Comparison of ENCODE assay signal across 2 cellular contexts in the genomic region with DNA sequence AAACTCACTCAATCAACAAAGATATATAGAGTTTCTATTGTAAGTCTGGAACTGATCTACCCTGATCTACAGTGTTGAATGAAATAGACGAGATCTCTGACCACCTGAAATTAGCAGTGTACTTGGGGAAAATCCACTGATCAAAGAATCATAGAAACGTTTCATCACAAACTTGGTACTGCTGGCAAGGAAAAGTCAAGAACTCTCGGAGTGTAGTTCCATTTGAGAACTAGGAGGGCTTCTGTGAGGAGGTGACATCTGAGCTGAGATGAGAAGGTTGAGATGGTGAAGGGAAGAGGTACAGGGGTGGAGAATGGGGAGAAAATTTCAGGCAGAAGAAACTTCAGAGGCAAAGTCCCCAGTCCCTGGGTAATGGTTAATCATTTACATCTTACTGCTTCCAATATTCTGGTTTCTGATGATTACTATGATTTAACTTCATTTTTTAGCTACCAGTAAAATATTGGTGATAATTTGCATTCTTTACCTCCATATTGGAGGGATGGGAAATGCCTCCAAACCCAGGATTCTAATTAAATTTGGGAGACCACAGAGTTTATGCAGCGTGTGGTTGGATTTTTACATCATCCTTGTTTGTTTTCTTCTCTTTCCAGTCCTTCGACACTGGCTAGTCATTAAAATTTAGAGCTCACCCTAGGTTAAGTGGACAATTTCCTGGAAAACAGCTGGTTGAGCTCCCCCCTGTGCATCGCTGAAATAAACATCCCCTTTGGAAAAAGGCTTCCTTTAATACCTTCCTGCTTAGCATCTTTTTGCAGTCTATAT.
TF ChIP-seq lines count a peak whose summit lies in the region.

No MANE protein-coding gene starts in this region.

TF ChIP-seq in K562, 482 proteins besides CTCF, POLR2A, EP300 and RAD21:
- TF ChIP-seq ZFP36 (IDR thresholded peaks at IDR 0.05; ENCODE audit: low read depth, low read length, partially characterized antibody) = peak; percentile 71
- TF ChIP-seq ZNF444 (CRISPR knock-in tag; IDR thresholded peaks at IDR 0.05) = no peak
- peak; percentile 26 for TF ChIP-seq EWSR1 (IDR thresholded peaks at IDR 0.05; ENCODE audit: borderline replicate concordance, low read depth, partially characterized antibody)
- TF ChIP-seq, protein P1, sequence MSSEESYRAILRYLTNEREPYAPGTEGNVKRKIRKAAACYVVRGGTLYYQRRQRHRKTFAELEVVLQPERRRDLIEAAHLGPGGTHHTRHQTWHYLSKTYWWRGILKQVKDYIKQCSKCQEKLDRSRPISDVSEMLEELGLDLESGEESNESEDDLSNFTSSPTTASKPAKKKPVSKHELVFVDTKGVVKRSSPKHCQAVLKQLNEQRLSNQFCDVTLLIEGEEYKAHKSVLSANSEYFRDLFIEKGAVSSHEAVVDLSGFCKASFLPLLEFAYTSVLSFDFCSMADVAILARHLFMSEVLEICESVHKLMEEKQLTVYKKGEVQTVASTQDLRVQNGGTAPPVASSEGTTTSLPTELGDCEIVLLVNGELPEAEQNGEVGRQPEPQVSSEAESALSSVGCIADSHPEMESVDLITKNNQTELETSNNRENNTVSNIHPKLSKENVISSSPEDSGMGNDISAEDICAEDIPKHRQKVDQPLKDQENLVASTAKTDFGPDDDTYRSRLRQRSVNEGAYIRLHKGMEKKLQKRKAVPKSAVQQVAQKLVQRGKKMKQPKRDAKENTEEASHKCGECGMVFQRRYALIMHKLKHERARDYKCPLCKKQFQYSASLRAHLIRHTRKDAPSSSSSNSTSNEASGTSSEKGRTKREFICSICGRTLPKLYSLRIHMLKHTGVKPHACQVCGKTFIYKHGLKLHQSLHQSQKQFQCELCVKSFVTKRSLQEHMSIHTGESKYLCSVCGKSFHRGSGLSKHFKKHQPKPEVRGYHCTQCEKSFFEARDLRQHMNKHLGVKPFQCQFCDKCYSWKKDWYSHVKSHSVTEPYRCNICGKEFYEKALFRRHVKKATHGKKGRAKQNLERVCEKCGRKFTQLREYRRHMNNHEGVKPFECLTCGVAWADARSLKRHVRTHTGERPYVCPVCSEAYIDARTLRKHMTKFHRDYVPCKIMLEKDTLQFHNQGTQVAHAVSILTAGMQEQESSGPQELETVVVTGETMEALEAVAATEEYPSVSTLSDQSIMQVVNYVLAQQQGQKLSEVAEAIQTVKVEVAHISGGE (CRISPR knock-in tag; IDR thresholded peaks at IDR 0.05) = peak in 1 of 3 experiments; percentile 71; a peak in 2 of 6 replicates
- TF ChIP-seq, protein P2, sequence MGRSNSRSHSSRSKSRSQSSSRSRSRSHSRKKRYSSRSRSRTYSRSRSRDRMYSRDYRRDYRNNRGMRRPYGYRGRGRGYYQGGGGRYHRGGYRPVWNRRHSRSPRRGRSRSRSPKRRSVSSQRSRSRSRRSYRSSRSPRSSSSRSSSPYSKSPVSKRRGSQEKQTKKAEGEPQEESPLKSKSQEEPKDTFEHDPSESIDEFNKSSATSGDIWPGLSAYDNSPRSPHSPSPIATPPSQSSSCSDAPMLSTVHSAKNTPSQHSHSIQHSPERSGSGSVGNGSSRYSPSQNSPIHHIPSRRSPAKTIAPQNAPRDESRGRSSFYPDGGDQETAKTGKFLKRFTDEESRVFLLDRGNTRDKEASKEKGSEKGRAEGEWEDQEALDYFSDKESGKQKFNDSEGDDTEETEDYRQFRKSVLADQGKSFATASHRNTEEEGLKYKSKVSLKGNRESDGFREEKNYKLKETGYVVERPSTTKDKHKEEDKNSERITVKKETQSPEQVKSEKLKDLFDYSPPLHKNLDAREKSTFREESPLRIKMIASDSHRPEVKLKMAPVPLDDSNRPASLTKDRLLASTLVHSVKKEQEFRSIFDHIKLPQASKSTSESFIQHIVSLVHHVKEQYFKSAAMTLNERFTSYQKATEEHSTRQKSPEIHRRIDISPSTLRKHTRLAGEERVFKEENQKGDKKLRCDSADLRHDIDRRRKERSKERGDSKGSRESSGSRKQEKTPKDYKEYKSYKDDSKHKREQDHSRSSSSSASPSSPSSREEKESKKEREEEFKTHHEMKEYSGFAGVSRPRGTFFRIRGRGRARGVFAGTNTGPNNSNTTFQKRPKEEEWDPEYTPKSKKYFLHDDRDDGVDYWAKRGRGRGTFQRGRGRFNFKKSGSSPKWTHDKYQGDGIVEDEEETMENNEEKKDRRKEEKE (IDR thresholded peaks at IDR 0.05; ENCODE audit: borderline replicate concordance in 1 of 2, control insufficient read depth in 1 of 2, low read depth in 2 of 2, low read length in 1 of 2) = 0 out of 4 replicates have a peak, but pooled peaks of 1 of the 2 experiments have one; percentile 61
- TF ChIP-seq SMARCA5 (IDR thresholded peaks at IDR 0.05) = peak; percentile 26; the same call in 1 of the 2 replicates

TF ChIP-seq in liver, 16 proteins besides CTCF, POLR2A, EP300 and RAD21:
- TF ChIP-seq FOXA1 (IDR thresholded peaks at IDR 0.05) = no peak
- TF ChIP-seq, protein P3, sequence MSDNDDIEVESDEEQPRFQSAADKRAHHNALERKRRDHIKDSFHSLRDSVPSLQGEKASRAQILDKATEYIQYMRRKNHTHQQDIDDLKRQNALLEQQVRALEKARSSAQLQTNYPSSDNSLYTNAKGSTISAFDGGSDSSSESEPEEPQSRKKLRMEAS (IDR thresholded peaks at IDR 0.05) = no peak
- TF ChIP-seq NR2F2 (IDR thresholded peaks at IDR 0.05) = peak; percentile 41
- no peak for TF ChIP-seq YY1 (IDR thresholded peaks at IDR 0.05)
- TF ChIP-seq EGR1 (IDR thresholded peaks at IDR 0.05; ENCODE audit: low read depth in 2 of 2) = no peak
- TF ChIP-seq, protein P4, sequence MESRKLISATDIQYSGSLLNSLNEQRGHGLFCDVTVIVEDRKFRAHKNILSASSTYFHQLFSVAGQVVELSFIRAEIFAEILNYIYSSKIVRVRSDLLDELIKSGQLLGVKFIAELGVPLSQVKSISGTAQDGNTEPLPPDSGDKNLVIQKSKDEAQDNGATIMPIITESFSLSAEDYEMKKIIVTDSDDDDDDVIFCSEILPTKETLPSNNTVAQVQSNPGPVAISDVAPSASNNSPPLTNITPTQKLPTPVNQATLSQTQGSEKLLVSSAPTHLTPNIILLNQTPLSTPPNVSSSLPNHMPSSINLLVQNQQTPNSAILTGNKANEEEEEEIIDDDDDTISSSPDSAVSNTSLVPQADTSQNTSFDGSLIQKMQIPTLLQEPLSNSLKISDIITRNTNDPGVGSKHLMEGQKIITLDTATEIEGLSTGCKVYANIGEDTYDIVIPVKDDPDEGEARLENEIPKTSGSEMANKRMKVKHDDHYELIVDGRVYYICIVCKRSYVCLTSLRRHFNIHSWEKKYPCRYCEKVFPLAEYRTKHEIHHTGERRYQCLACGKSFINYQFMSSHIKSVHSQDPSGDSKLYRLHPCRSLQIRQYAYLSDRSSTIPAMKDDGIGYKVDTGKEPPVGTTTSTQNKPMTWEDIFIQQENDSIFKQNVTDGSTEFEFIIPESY (IDR thresholded peaks at IDR 0.05) = no peak
- peak; percentile 51 to 60 for TF ChIP-seq RXRA (IDR thresholded peaks at IDR 0.05)
- peak; percentile 49 to 68 for TF ChIP-seq HNF4A (conservative IDR thresholded peaks at IDR 0.05)
- TF ChIP-seq, protein P5, sequence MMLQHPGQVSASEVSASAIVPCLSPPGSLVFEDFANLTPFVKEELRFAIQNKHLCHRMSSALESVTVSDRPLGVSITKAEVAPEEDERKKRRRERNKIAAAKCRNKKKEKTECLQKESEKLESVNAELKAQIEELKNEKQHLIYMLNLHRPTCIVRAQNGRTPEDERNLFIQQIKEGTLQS (IDR thresholded peaks at IDR 0.05) = peak; percentile 64
- peak; percentile 41 for TF ChIP-seq SP1 (IDR thresholded peaks at IDR 0.05)
- no peak for TF ChIP-seq TAF1 (conservative IDR thresholded peaks at IDR 0.05)
- TF ChIP-seq GABPA (IDR thresholded peaks at IDR 0.05 in 1 of 2, conservative IDR thresholded peaks at IDR 0.05 in 1 of 2) = no peak
- TF ChIP-seq, protein P6, sequence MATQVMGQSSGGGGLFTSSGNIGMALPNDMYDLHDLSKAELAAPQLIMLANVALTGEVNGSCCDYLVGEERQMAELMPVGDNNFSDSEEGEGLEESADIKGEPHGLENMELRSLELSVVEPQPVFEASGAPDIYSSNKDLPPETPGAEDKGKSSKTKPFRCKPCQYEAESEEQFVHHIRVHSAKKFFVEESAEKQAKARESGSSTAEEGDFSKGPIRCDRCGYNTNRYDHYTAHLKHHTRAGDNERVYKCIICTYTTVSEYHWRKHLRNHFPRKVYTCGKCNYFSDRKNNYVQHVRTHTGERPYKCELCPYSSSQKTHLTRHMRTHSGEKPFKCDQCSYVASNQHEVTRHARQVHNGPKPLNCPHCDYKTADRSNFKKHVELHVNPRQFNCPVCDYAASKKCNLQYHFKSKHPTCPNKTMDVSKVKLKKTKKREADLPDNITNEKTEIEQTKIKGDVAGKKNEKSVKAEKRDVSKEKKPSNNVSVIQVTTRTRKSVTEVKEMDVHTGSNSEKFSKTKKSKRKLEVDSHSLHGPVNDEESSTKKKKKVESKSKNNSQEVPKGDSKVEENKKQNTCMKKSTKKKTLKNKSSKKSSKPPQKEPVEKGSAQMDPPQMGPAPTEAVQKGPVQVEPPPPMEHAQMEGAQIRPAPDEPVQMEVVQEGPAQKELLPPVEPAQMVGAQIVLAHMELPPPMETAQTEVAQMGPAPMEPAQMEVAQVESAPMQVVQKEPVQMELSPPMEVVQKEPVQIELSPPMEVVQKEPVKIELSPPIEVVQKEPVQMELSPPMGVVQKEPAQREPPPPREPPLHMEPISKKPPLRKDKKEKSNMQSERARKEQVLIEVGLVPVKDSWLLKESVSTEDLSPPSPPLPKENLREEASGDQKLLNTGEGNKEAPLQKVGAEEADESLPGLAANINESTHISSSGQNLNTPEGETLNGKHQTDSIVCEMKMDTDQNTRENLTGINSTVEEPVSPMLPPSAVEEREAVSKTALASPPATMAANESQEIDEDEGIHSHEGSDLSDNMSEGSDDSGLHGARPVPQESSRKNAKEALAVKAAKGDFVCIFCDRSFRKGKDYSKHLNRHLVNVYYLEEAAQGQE (IDR thresholded peaks at IDR 0.05) = peak; percentile 36
- TF ChIP-seq JUND (IDR thresholded peaks at IDR 0.05) = peak in 1 of 2 donors; percentile 18
- no peak for TF ChIP-seq HNF4G (IDR thresholded peaks at IDR 0.05)
- peak; percentile 24 for TF ChIP-seq FOXA2 (IDR thresholded peaks at IDR 0.05)
TF ChIP-seq in liver: peak in this region for 8.
